Comparison of ENCODE assay signal across 12 cellular contexts in genomic region chr14:97179573-97179972, GRCh38.
DNase-seq lines count a peak whose midpoint lies in the region; ATAC-seq and FAIRE-seq lines count a peak whose summit lies in the region.
"Had no signal": no experiment of that assay in that cellular context is flagged by ENCODE, and none has a peak within 500 bp of the region (broad histone marks: within the 10 kb centered on the region; RNA-seq: fewer than 3 reads in every experiment).

No MANE protein-coding gene starts in this region.

- H3K9me3 ChIP-seq in CD8-positive, alpha-beta memory T cell (ENCODE audit: low read length): no peaks in the 10 kb centered on the region

- no peaks in the 10 kb centered on the region for H3K27me3 Mint-ChIP-seq in activated T-cell treated with anti-CD3 and anti-CD28 coated beads, Interleukin-2, amount 50 U/mL, for 4 hours (ENCODE audit: low read depth)
- H3K27me3 Mint-ChIP-seq in activated naive CD8-positive, alpha-beta T cell treated with anti-CD3 and anti-CD28 coated beads, Interleukin-2, amount 50 U/mL, for 24 hours: no peaks in the 10 kb centered on the region
- no peaks in the 10 kb centered on the region for H3K27me3 Mint-ChIP-seq in CD8-positive, alpha-beta memory T cell

- H3K27ac ChIP-seq in CD8-positive, alpha-beta memory T cell (ENCODE audit: low read depth, low read length): no peak overlapping the region

- DNase-seq in activated T-cell treated with anti-CD3 and anti-CD28 coated beads, Interleukin-2, amount 50 U/mL, for 4 hours: no peak
- no peak for DNase-seq in activated T-cell treated with anti-CD3 and anti-CD28 coated beads, Interleukin-2, amount 50 U/mL, for 1 hour
- DNase-seq in MV-4-11 (lab: John Stamatoyannopoulos, UW) (peak; percentile 60), AG08396 (ENCODE audit: low spot score) (no peak), urothelium cell line (ENCODE audit: low spot score) (no peak)
- DNase-seq in activated naive CD8-positive, alpha-beta T cell treated with anti-CD3 and anti-CD28 coated beads, Interleukin-2, amount 50 U/mL, for 24 hours: peak; percentile 27
- no peak for DNase-seq in stimulated activated effector memory CD8-positive, alpha-beta T cell treated with anti-CD3 and anti-CD28 coated beads, Interleukin-12 subunit alpha, Interleukin-12 subunit beta, amount 100 ng/mL, for 72 hours (ENCODE audit: low spot score in 2 of 2)
- DNase-seq in CD8-positive, alpha-beta memory T cell: no peak
- DNase-seq: mammary epithelial cell, NCI-H2029 treated with DMSO at 0.1 percent for 48 hours, NCI-H748 treated with DMSO at 0.1 percent for 48 hours had no signal

- POLR2A ChIA-PET in CD8-positive, alpha-beta memory T cell (lab: Charles Lee): no interaction called here

- no peaks in the 10 kb centered on the region for H3K36me3 ChIP-seq in CD8-positive, alpha-beta memory T cell (ENCODE audit: insufficient read depth, low read length)

- H3K4me3 Mint-ChIP-seq in activated T-cell treated with anti-CD3 and anti-CD28 coated beads, Interleukin-2, amount 50 U/mL, for 4 hours: no peak overlapping the region
- peak overlapping the region; percentile 71 for H3K4me3 Mint-ChIP-seq in activated naive CD8-positive, alpha-beta T cell treated with anti-CD3 and anti-CD28 coated beads, Interleukin-2, amount 50 U/mL, for 24 hours
- no peak overlapping the region for H3K4me3 Mint-ChIP-seq in stimulated activated effector memory CD8-positive, alpha-beta T cell treated with anti-CD3 and anti-CD28 coated beads, Interleukin-12 subunit alpha, Interleukin-12 subunit beta, amount 100 ng/mL, for 72 hours
- peak overlapping the region in 1 of 7 donors; percentile 5 for H3K4me3 Mint-ChIP-seq in CD8-positive, alpha-beta memory T cell

- H3K36me3 Mint-ChIP-seq in activated T-cell treated with anti-CD3 and anti-CD28 coated beads, Interleukin-2, amount 50 U/mL, for 4 hours (ENCODE audit: insufficient read depth): no peaks in the 10 kb centered on the region
- H3K36me3 Mint-ChIP-seq in activated naive CD8-positive, alpha-beta T cell treated with anti-CD3 and anti-CD28 coated beads, Interleukin-2, amount 50 U/mL, for 24 hours (ENCODE audit: low read depth): peaks cover 6% of the 10 kb centered on the region
- H3K36me3 Mint-ChIP-seq in stimulated activated effector memory CD8-positive, alpha-beta T cell treated with anti-CD3 and anti-CD28 coated beads, Interleukin-12 subunit alpha, Interleukin-12 subunit beta, amount 100 ng/mL, for 72 hours: no peaks in the 10 kb centered on the region
- no peaks in the 10 kb centered on the region for H3K36me3 Mint-ChIP-seq in CD8-positive, alpha-beta memory T cell

- H3K27me3 ChIP-seq in CD8-positive, alpha-beta memory T cell (ENCODE audit: insufficient read depth, low read length, poor library complexity, severe bottlenecking): no peaks in the 10 kb centered on the region

- ATAC-seq in activated T-cell treated with anti-CD3 and anti-CD28 coated beads, Interleukin-2, amount 50 U/mL, for 4 hours: peak; percentile 61 to 75
- peak; percentile 74 for ATAC-seq in activated naive CD8-positive, alpha-beta T cell treated with anti-CD3 and anti-CD28 coated beads, Interleukin-2, amount 50 U/mL, for 24 hours
- peak; percentile 75 for ATAC-seq in stimulated activated effector memory CD8-positive, alpha-beta T cell treated with anti-CD3 and anti-CD28 coated beads, Interleukin-12 subunit alpha, Interleukin-12 subunit beta, amount 100 ng/mL, for 72 hours
- ATAC-seq: Right ventricle myocardium inferior had no signal

- peak overlapping the region; percentile 97 for H3K27ac Mint-ChIP-seq in activated naive CD8-positive, alpha-beta T cell treated with anti-CD3 and anti-CD28 coated beads, Interleukin-2, amount 50 U/mL, for 24 hours
- peak overlapping the region; percentile 83 for H3K27ac Mint-ChIP-seq in stimulated activated effector memory CD8-positive, alpha-beta T cell treated with anti-CD3 and anti-CD28 coated beads, Interleukin-12 subunit alpha, Interleukin-12 subunit beta, amount 100 ng/mL, for 72 hours
- H3K27ac Mint-ChIP-seq in CD8-positive, alpha-beta memory T cell: peak overlapping the region in 1 of 8 donors; percentile 17

- CTCF ChIA-PET in CD8-positive, alpha-beta memory T cell (lab: Charles Lee): no interaction called here

- no peaks in the 10 kb centered on the region for H3K9me3 Mint-ChIP-seq in activated T-cell treated with anti-CD3 and anti-CD28 coated beads, Interleukin-2, amount 50 U/mL, for 4 hours
- H3K9me3 Mint-ChIP-seq in activated naive CD8-positive, alpha-beta T cell treated with anti-CD3 and anti-CD28 coated beads, Interleukin-2, amount 50 U/mL, for 24 hours: peaks cover 14% of the 10 kb centered on the region
- H3K9me3 Mint-ChIP-seq in stimulated activated effector memory CD8-positive, alpha-beta T cell treated with anti-CD3 and anti-CD28 coated beads, Interleukin-12 subunit alpha, Interleukin-12 subunit beta, amount 100 ng/mL, for 72 hours: no peaks in the 10 kb centered on the region
- no peaks in the 10 kb centered on the region for H3K9me3 Mint-ChIP-seq in CD8-positive, alpha-beta memory T cell

- peaks cover 30% of the 10 kb centered on the region for H3K4me1 Mint-ChIP-seq in activated T-cell treated with anti-CD3 and anti-CD28 coated beads, Interleukin-2, amount 50 U/mL, for 4 hours (ENCODE audit: low read depth)
- H3K4me1 Mint-ChIP-seq in activated naive CD8-positive, alpha-beta T cell treated with anti-CD3 and anti-CD28 coated beads, Interleukin-2, amount 50 U/mL, for 24 hours: peaks cover 39% of the 10 kb centered on the region
- H3K4me1 Mint-ChIP-seq in stimulated activated effector memory CD8-positive, alpha-beta T cell treated with anti-CD3 and anti-CD28 coated beads, Interleukin-12 subunit alpha, Interleukin-12 subunit beta, amount 100 ng/mL, for 72 hours: peaks cover 43% of the 10 kb centered on the region
- peaks cover 18 to 29% (median 28%) of the 10 kb centered on the region in 3 donors for H3K4me1 Mint-ChIP-seq in CD8-positive, alpha-beta memory T cell

- H3K4me1 ChIP-seq in CD8-positive, alpha-beta memory T cell (ENCODE audit: insufficient read depth, low read length): no peaks in the 10 kb centered on the region

- FAIRE-seq in urothelium cell line (lab: Jason Lieb, UNC): no peak

- no peak overlapping the region for H3K4me3 ChIP-seq in CD8-positive, alpha-beta memory T cell (ENCODE audit: low read length)

Comparison
In these comparisons a context has a peak if more than half of its experiments do, and no peak if none do; other contexts are left out.
1. DNase-seq: peak in MV-4-11 (single experiment) and activated naive CD8-positive, alpha-beta T cell treated with anti-CD3 and anti-CD28 coated beads, Interleukin-2, amount 50 U/mL, for 24 hours (single experiment); none in activated T-cell treated with anti-CD3 and anti-CD28 coated beads, Interleukin-2, amount 50 U/mL, for 4 hours (single experiment), activated T-cell treated with anti-CD3 and anti-CD28 coated beads, Interleukin-2, amount 50 U/mL, for 1 hour (single experiment), stimulated activated effector memory CD8-positive, alpha-beta T cell treated with anti-CD3 and anti-CD28 coated beads, Interleukin-12 subunit alpha, Interleukin-12 subunit beta, amount 100 ng/mL, for 72 hours (0 of 2), AG08396 (single experiment), CD8-positive, alpha-beta memory T cell (0 of 5) and urothelium cell line (single experiment).
2. Peak in every context shown above with its lines, with median percentiles within 50 percentile points of each other: ATAC-seq.